8 cellular contexts compared by ENCODE assay signal in genomic region chr6:41939848-41940758, GRCh38.
DNase-seq lines count a peak whose midpoint lies in the region; ATAC-seq and TF ChIP-seq lines count a peak whose summit lies in the region.

No MANE protein-coding gene starts in this region.

- TF ChIP-seq CTCF in WERI-Rb-1 (IDR thresholded peaks at IDR 0.05; ENCODE audit: low read depth, low read length) (no peak), nephron (IDR thresholded peaks at IDR 0.05; ENCODE audit: unreplicated experiment in 3 of 3) (no peak)

- H3K27me3 ChIP-seq in WERI-Rb-1 (ENCODE audit: insufficient read depth, low read depth, severe bottlenecking), result no peaks in the 10 kb centered on the region

- no peaks in the 10 kb centered on the region for H3K27me3 Mint-ChIP-seq in nephron (ENCODE audit: low read depth)

- H3K36me3 Mint-ChIP-seq in nephron (ENCODE audit: low read depth), result peaks cover 7% of the 10 kb centered on the region

- H3K27ac Mint-ChIP-seq in nephron, result peak overlapping the region; percentile 91 to 100 (median 99)

- peak; percentile 49 for DNase-seq in activated naive CD4-positive, alpha-beta T cell treated with Interleukin-2 at 50 U/mL for 16 hours
- no peak for DNase-seq in activated naive CD4-positive, alpha-beta T cell (lab: John Stamatoyannopoulos, UW)
- peak; percentile 75 for DNase-seq in WERI-Rb-1
- no peak for DNase-seq in epithelial cell of prostate (ENCODE audit: low read depth, low spot score)
- no peak for DNase-seq in NCI-H146 (lab: John Stamatoyannopoulos, UW)

- H3K27ac ChIP-seq in WERI-Rb-1, result peak overlapping the region; percentile 2
- H3K27ac ChIP-seq in epithelial cell of prostate, result peak overlapping the region; percentile 69

- H3K4me3 ChIP-seq in WERI-Rb-1 (ENCODE audit: low read depth, low read length), result peak overlapping the region; percentile 94

- peak overlapping the region; percentile 90 to 95 (median 93) for H3K4me3 Mint-ChIP-seq in nephron

- ATAC-seq in GM18519 (IDR thresholded peaks at IDR 0.05; ENCODE audit: low FRiP score, unreplicated experiment) (no peak), GM18907 (IDR thresholded peaks at IDR 0.05; ENCODE audit: unreplicated experiment) (no peak)

- H3K9me3 ChIP-seq in WERI-Rb-1 (ENCODE audit: severe bottlenecking), result no peaks in the 10 kb centered on the region

- no peaks in the 10 kb centered on the region for H3K9me3 Mint-ChIP-seq in nephron

- H3K36me3 ChIP-seq in WERI-Rb-1, result peaks cover 43% of the 10 kb centered on the region

- H3K4me1 Mint-ChIP-seq in nephron, result peaks cover 53% of the 10 kb centered on the region

Comparison
In these comparisons a context has a peak if more than half of its experiments do, and no peak if none do; other contexts are left out.
1. DNase-seq: peak in activated naive CD4-positive, alpha-beta T cell treated with Interleukin-2 at 50 U/mL for 16 hours (single experiment) and WERI-Rb-1 (single experiment); none in activated naive CD4-positive, alpha-beta T cell (0 of 4), epithelial cell of prostate (single experiment) and NCI-H146 (single experiment).